17 cellular contexts compared by ENCODE assay signal in genomic region chr3:195062866-195063540, GRCh38.
DNase-seq lines count a peak whose midpoint lies in the region; ATAC-seq, FAIRE-seq and TF ChIP-seq lines count a peak whose summit lies in the region.
"Had no signal": no experiment of that assay in that cellular context is flagged by ENCODE, and none has a peak within 500 bp of the region (broad histone marks: within the 10 kb centered on the region; RNA-seq: fewer than 3 reads in every experiment).

No MANE protein-coding gene starts in this region.

- no peaks in the 10 kb centered on the region for H3K9me2 ChIP-seq in GM23338 (ENCODE audit: insufficient read depth)
- no peaks in the 10 kb centered on the region for H3K9me2 ChIP-seq in hepatocyte (replicated peaks; ENCODE audit: insufficient read depth)

- H3K4me3 Mint-ChIP-seq in GM23338 = no peak overlapping the region
- H3K4me3 Mint-ChIP-seq: CD4-positive, alpha-beta memory T cell had no signal

- peaks cover 0 to 11% (median 6%) of the 10 kb centered on the region in 11 experiments; a peak in 4 of 22 replicates for H3K9me3 ChIP-seq in BLaER1 treated with 17β-estradiol and CSF1 and Interleukin-3, amounts not matched to agents 10 nM and 100 nM (replicated peaks in 1 of 11)
- H3K9me3 ChIP-seq in hepatocyte (ENCODE audit: low read depth) (no peaks in the 10 kb centered on the region), osteoblast (ENCODE audit: low read depth, low read length) (no peaks in the 10 kb centered on the region)

- ATAC-seq in GM23338 (peak; percentile 27), GM19397 (IDR thresholded peaks at IDR 0.05; ENCODE audit: unreplicated experiment) (no peak)

- WGBS in hepatocyte (ENCODE audit: low lambda C conversion rate, missing lambda C conversion rate) = 90% methylated on average over 19 of the region's 20 CpGs

- no peak for FAIRE-seq in urothelium cell line (lab: Jason Lieb, UNC)
- FAIRE-seq: GM19239, HTR-8/SVneo had no signal

- H3F3A ChIP-seq in GM23338 (replicated peaks; ENCODE audit: low read depth) = no peaks in the 10 kb centered on the region

- H3K9me3 Mint-ChIP-seq in GM23338 = peaks cover 14% of the 10 kb centered on the region
- H3K9me3 Mint-ChIP-seq: CD4-positive, alpha-beta memory T cell had no signal

- no peak for TF ChIP-seq CTCF in GM23338 (conservative IDR thresholded peaks at IDR 0.05; ENCODE audit: low read depth in 2 of 2)
- TF ChIP-seq CTCF in hepatocyte (IDR thresholded peaks at IDR 0.05; ENCODE audit: poor library complexity) = no peak
- no peak for TF ChIP-seq CTCF in osteoblast (IDR thresholded peaks at IDR 0.05; ENCODE audit: extremely low read depth, low read depth, low read length)

- no peak overlapping the region for H3K27ac ChIP-seq in BLaER1 treated with 17β-estradiol and CSF1 and Interleukin-3, amounts not matched to agents 10 nM and 100 nM
- H3K27ac ChIP-seq in GM23338 (ENCODE audit: low read depth) = no peak overlapping the region
- H3K27ac ChIP-seq in hepatocyte = peak overlapping the region; percentile 24
- no peak overlapping the region for H3K27ac ChIP-seq in osteoblast (ENCODE audit: low read depth, low read length)
- H3K27ac ChIP-seq: HL-60 had no signal

- H3K79me2 ChIP-seq in GM23338 (replicated peaks; ENCODE audit: insufficient read depth) = no peaks in the 10 kb centered on the region
- no peaks in the 10 kb centered on the region for H3K79me2 ChIP-seq in hepatocyte
- H3K79me2 ChIP-seq in osteoblast (ENCODE audit: insufficient read depth, low read length) = no peaks in the 10 kb centered on the region

- no peak overlapping the region for H3K4me3 ChIP-seq in BLaER1 treated with 17β-estradiol and CSF1 and Interleukin-3, amounts not matched to agents 10 nM and 100 nM
- H3K4me3 ChIP-seq in GM23338 (no peak overlapping the region), hepatocyte (no peak overlapping the region), osteoblast (ENCODE audit: insufficient read depth, low read length) (no peak overlapping the region)

- peaks cover 0 to 16% (median 4%) of the 10 kb centered on the region in 11 experiments; a peak in 8 of 22 replicates for H3K27me3 ChIP-seq in BLaER1 treated with 17β-estradiol and CSF1 and Interleukin-3, amounts not matched to agents 10 nM and 100 nM
- no peaks in the 10 kb centered on the region for H3K27me3 ChIP-seq in GM23338 (ENCODE audit: insufficient read depth)
- no peaks in the 10 kb centered on the region for H3K27me3 ChIP-seq in hepatocyte
- no peaks in the 10 kb centered on the region for H3K27me3 ChIP-seq in osteoblast (ENCODE audit: insufficient read depth, low read length)

- H3K9ac ChIP-seq in BLaER1 treated with 17β-estradiol and CSF1 and Interleukin-3, amounts not matched to agents 10 nM and 100 nM = peak overlapping the region in 1 of 11 experiments; percentile 39; a peak in 1 of 22 replicates

- H3K36me3 ChIP-seq in BLaER1 treated with 17β-estradiol and CSF1 and Interleukin-3, amounts not matched to agents 10 nM and 100 nM = peaks cover 0 to 7% (median 5%) of the 10 kb centered on the region in 11 experiments; a peak in 9 of 22 replicates
- H3K36me3 ChIP-seq in GM23338 (ENCODE audit: insufficient read depth) (no peaks in the 10 kb centered on the region), hepatocyte (replicated peaks; ENCODE audit: insufficient read depth, low read depth) (no peaks in the 10 kb centered on the region), osteoblast (ENCODE audit: insufficient read depth, low read length) (no peaks in the 10 kb centered on the region)

- H3K27me3 Mint-ChIP-seq in GM23338 (ENCODE audit: insufficient read depth, low read depth, poor library complexity) = peaks cover 8% of the 10 kb centered on the region

- no peak overlapping the region for H2AFZ ChIP-seq in GM23338
- no peak overlapping the region for H2AFZ ChIP-seq in hepatocyte
- H2AFZ ChIP-seq in osteoblast (ENCODE audit: low read length) = no peak overlapping the region

- peaks cover 19% of the 10 kb centered on the region for H3K36me3 Mint-ChIP-seq in GM23338 (ENCODE audit: low read depth)

- DNase-seq in GM23338 (ENCODE audit: low spot score) (no peak), hepatocyte (ENCODE audit: low spot score) (no peak), osteoblast (ENCODE audit: insufficient read length, low spot score, missing footprints) (peak; percentile 58), HCEC 1CT (no peak), urothelium cell line (ENCODE audit: low spot score) (no peak)
- DNase-seq: ACHN; AML-193; CD4-positive, alpha-beta memory T cell; H7; NCI-H1417; NCI-H187 treated with DMSO at 0.1 percent for 48 hours; NCI-H526 treated with DMSO at 0.1 percent for 48 hours had no signal

- peak overlapping the region in 9 of 11 experiments; percentile 19 to 90 (median 70); a peak in 18 of 22 replicates for H3K4me2 ChIP-seq in BLaER1 treated with 17β-estradiol and CSF1 and Interleukin-3, amounts not matched to agents 10 nM and 100 nM
- H3K4me2 ChIP-seq in GM23338 = no peak overlapping the region
- H3K4me2 ChIP-seq in hepatocyte = no peak overlapping the region
- no peak overlapping the region for H3K4me2 ChIP-seq in osteoblast (ENCODE audit: insufficient read depth, low read length)

- H3K27ac Mint-ChIP-seq in GM23338 = no peak overlapping the region
- H3K27ac Mint-ChIP-seq: CD4-positive, alpha-beta memory T cell had no signal

- peaks cover 14% of the 10 kb centered on the region for H3K4me1 Mint-ChIP-seq in GM23338
- H3K4me1 Mint-ChIP-seq: CD4-positive, alpha-beta memory T cell had no signal

- peaks cover 24 to 51% (median 43%) of the 10 kb centered on the region in 10 experiments for H3K4me1 ChIP-seq in BLaER1 treated with 17β-estradiol and CSF1 and Interleukin-3, amounts not matched to agents 10 nM and 100 nM
- H3K4me1 ChIP-seq in GM23338 (ENCODE audit: insufficient read depth) (no peaks in the 10 kb centered on the region), hepatocyte (ENCODE audit: insufficient read depth) (peaks cover 6% of the 10 kb centered on the region), osteoblast (ENCODE audit: insufficient read depth, low read length) (no peaks in the 10 kb centered on the region)

- no peaks in the 10 kb centered on the region for H4K20me1 ChIP-seq in BLaER1 treated with 17β-estradiol and CSF1 and Interleukin-3, amounts not matched to agents 10 nM and 100 nM
- H4K20me1 ChIP-seq in GM23338 (replicated peaks; ENCODE audit: insufficient read depth) = no peaks in the 10 kb centered on the region
- H4K20me1 ChIP-seq in hepatocyte (ENCODE audit: insufficient read depth, poor library complexity, severe bottlenecking) = no peaks in the 10 kb centered on the region
- H4K20me1 ChIP-seq in osteoblast (ENCODE audit: insufficient read depth, low read length) = no peaks in the 10 kb centered on the region

TF ChIP-seq in GM23338, 12 proteins besides CTCF, POLR2A, EP300 and RAD21 (continues in another document):
- no peak for TF ChIP-seq ZNF331 (CRISPR knock-in tag; IDR thresholded peaks at IDR 0.05; ENCODE audit: low read depth)

Comparison
In these comparisons a context has a peak if more than half of its experiments do, and no peak if none do; other contexts are left out.
1. H3K4me2 ChIP-seq: peak in BLaER1 treated with 17β-estradiol and CSF1 and Interleukin-3, amounts not matched to agents 10 nM and 100 nM (9 of 11); none in GM23338 (single experiment), hepatocyte (single experiment) and osteoblast (single experiment).